Comparison of ENCODE assay signal across 8 cellular contexts in the genomic region with DNA sequence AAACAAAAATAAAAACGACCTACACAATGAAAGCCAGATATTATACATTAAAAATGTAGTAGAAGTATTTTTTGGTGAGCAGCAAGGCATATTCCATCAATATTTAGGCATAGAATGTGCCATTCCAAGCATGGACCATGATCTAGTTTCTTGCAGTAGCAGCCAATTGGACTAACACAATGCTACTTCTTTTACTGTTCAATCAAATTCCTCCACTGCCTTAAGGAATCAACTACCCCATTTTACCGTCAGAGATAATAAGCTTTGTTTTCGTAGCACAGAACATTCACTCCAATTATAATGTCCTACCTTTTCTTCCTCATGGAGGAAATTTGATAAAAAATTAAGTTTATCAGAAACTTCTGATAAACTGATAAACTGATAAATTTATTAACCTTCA. TPM values are rescaled to one million over a fixed set of nuclear protein-coding genes. Genes with fewer than 3 reads are reported as not detected.
A peak's percentile ranks its signal among the peaks of the same experiment; 100 is the strongest.
DNase-seq lines count a peak whose midpoint lies in the region; ATAC-seq and TF ChIP-seq lines count a peak whose summit lies in the region.

No MANE protein-coding gene starts in this region.

- H4K20me1 ChIP-seq in Loucy (ENCODE audit: insufficient read depth, low read length, poor library complexity, severe bottlenecking): peaks cover 55% of the 10 kb centered on the region

- no peak overlapping the region for H3K27ac ChIP-seq in CD4-positive, alpha-beta T cell (ENCODE audit: low read depth, low read length)
- peak overlapping the region; percentile 39 to 100 for H3K27ac ChIP-seq in coronary artery

- TF ChIP-seq CTCF in CD4-positive, alpha-beta T cell (IDR thresholded peaks at IDR 0.05): no peak
- TF ChIP-seq CTCF in Loucy (conservative IDR thresholded peaks at IDR 0.05; ENCODE audit: low read length) (no peak), coronary artery (IDR thresholded peaks at IDR 0.05) (no peak)

- intact Hi-C loops in CD4-positive, alpha-beta T cell (cut with DNase I, micrococcal nuclease): loop anchor here in 1 of 2 experiments (5.0 kb wide), 3 partner anchors 69 to 169 kb away; a partner anchor contains a TSS

- H3K4me3 Mint-ChIP-seq in CD4-positive, alpha-beta T cell: peak overlapping the region; percentile 100
- H3K4me3 Mint-ChIP-seq in natural killer cell treated with Interleukin-12 subunit alpha and Interleukin-12 subunit beta and Interleukin-15 and Interleukin-18, amount 100 ng/mL, for 72 hours: peak overlapping the region; percentile 100

- no peaks in the 10 kb centered on the region for H3K27me3 ChIP-seq in CD4-positive, alpha-beta T cell (ENCODE audit: control insufficient read depth, insufficient read depth, low read length)
- no peaks in the 10 kb centered on the region for H3K27me3 ChIP-seq in Loucy (ENCODE audit: insufficient read depth, low read length, poor library complexity, severe bottlenecking)

- peaks cover 76% of the 10 kb centered on the region for H3K79me2 ChIP-seq in Loucy (ENCODE audit: insufficient read depth, low read length)

- DNase-seq in CD4-positive, alpha-beta T cell: no peak
- DNase-seq in coronary artery (ENCODE audit: low spot score): no peak
- DNase-seq in natural killer cell treated with Interleukin-12 subunit alpha and Interleukin-12 subunit beta and Interleukin-15 and Interleukin-18, amount 100 ng/mL, for 72 hours (ENCODE audit: low spot score): no peak
- DNase-seq in T-helper 9 cell: no peak
- no peak for DNase-seq in SK-N-DZ (ENCODE audit: low spot score)

- H3K4me3 ChIP-seq in Loucy (ENCODE audit: low read length, poor library complexity, severe bottlenecking) (peak overlapping the region; percentile 81), coronary artery (peak overlapping the region; percentile 100)

- ATAC-seq in CD4-positive, alpha-beta T cell (ENCODE audit: poor library complexity): no peak
- ATAC-seq in natural killer cell treated with Interleukin-12 subunit alpha and Interleukin-12 subunit beta and Interleukin-15 and Interleukin-18, amount 100 ng/mL, for 72 hours: no peak
- ATAC-seq in GM18498 (IDR thresholded peaks at IDR 0.05; ENCODE audit: unreplicated experiment): no peak
- no peak for ATAC-seq in HG03095 (IDR thresholded peaks at IDR 0.05; ENCODE audit: unreplicated experiment)

- H3K9me2 ChIP-seq in Loucy (replicated peaks; ENCODE audit: low read depth, low read length): no peaks in the 10 kb centered on the region

- peaks cover 51% of the 10 kb centered on the region for H3K4me1 Mint-ChIP-seq in CD4-positive, alpha-beta T cell (ENCODE audit: low read depth)
- H3K4me1 Mint-ChIP-seq in natural killer cell treated with Interleukin-12 subunit alpha and Interleukin-12 subunit beta and Interleukin-15 and Interleukin-18, amount 100 ng/mL, for 72 hours (ENCODE audit: low read depth in 2 of 2): peaks cover 22 to 33% of the 10 kb centered on the region in 2 donors

- H3K4me2 ChIP-seq in Loucy (ENCODE audit: low read depth, low read length, poor library complexity, severe bottlenecking): peak overlapping the region; percentile 93

- peak overlapping the region; percentile 91 for H3K9ac ChIP-seq in Loucy (ENCODE audit: low read depth, low read length, poor library complexity, severe bottlenecking)

- H3K27ac Mint-ChIP-seq in CD4-positive, alpha-beta T cell: peak overlapping the region; percentile 99
- H3K27ac Mint-ChIP-seq in natural killer cell treated with Interleukin-12 subunit alpha and Interleukin-12 subunit beta and Interleukin-15 and Interleukin-18, amount 100 ng/mL, for 72 hours: peak overlapping the region; percentile 94 to 96

- no peaks in the 10 kb centered on the region for H3K9me3 Mint-ChIP-seq in CD4-positive, alpha-beta T cell
- no peaks in the 10 kb centered on the region for H3K9me3 Mint-ChIP-seq in natural killer cell treated with Interleukin-12 subunit alpha and Interleukin-12 subunit beta and Interleukin-15 and Interleukin-18, amount 100 ng/mL, for 72 hours

- H3K27me3 Mint-ChIP-seq in CD4-positive, alpha-beta T cell: no peaks in the 10 kb centered on the region
- no peaks in the 10 kb centered on the region for H3K27me3 Mint-ChIP-seq in natural killer cell treated with Interleukin-12 subunit alpha and Interleukin-12 subunit beta and Interleukin-15 and Interleukin-18, amount 100 ng/mL, for 72 hours

- no peaks in the 10 kb centered on the region for H3K36me3 ChIP-seq in Loucy (ENCODE audit: insufficient read depth, low read length)

- H2AFZ ChIP-seq in Loucy (ENCODE audit: low read length): no peak overlapping the region

- no peaks in the 10 kb centered on the region for H3F3A ChIP-seq in Loucy (ENCODE audit: low read depth)

- H3K36me3 Mint-ChIP-seq in CD4-positive, alpha-beta T cell (ENCODE audit: low read depth): peaks cover 18% of the 10 kb centered on the region
- H3K36me3 Mint-ChIP-seq in natural killer cell treated with Interleukin-12 subunit alpha and Interleukin-12 subunit beta and Interleukin-15 and Interleukin-18, amount 100 ng/mL, for 72 hours: peaks cover 4% of the 10 kb centered on the region

- POLR2A ChIA-PET in CD4-positive, alpha-beta T cell (lab: Charles Lee): interaction anchor here (1.0 to 4.3 kb wide), 4 partner anchors 31 to 1673 kb away, joined by 3 to 66 read pairs (median 10); a partner anchor contains a TSS

- no peaks in the 10 kb centered on the region for H3K9me3 ChIP-seq in CD4-positive, alpha-beta T cell (ENCODE audit: control insufficient read depth, low read length)
- no peaks in the 10 kb centered on the region for H3K9me3 ChIP-seq in Loucy (ENCODE audit: insufficient read depth, low read depth, low read length)

- CTCF ChIA-PET in CD4-positive, alpha-beta T cell (lab: Charles Lee): no interaction called here

- peaks cover 29% of the 10 kb centered on the region for H3K4me1 ChIP-seq in Loucy (ENCODE audit: insufficient read depth, low read length, poor library complexity, severe bottlenecking)

RNA-seq across cellular contexts. Expression of a gene that starts 1.3 kb away (rescaled TPM):
- 10 to 100 TPM; 36.1 to 39.6 TPM for total RNA-seq in CD4-positive, alpha-beta T cell
- total RNA-seq in natural killer cell treated with Interleukin-12 subunit alpha and Interleukin-12 subunit beta and Interleukin-15 and Interleukin-18, amount 100 ng/mL, for 72 hours: 10 to 100 TPM; 37.4 to 41.4 TPM
- 12.3 and 16.7 TPM in 2 replicates for polyA plus RNA-seq in SK-N-DZ (2014; cell fraction: cytosol; rRNA removed)
- polyA plus RNA-seq in SK-N-DZ (2014; cell fraction: nucleus; rRNA removed): 10.3 and 10.4 TPM in 2 replicates

RNA-seq across cellular contexts. Expression of a gene that starts 29.7 kb away (rescaled TPM):
- total RNA-seq in CD4-positive, alpha-beta T cell: 10 to 100 TPM; 14.2 to 14.5 TPM
- 10 to 100 TPM; 53.3 to 73.2 TPM for total RNA-seq in natural killer cell treated with Interleukin-12 subunit alpha and Interleukin-12 subunit beta and Interleukin-15 and Interleukin-18, amount 100 ng/mL, for 72 hours
- 66.3 and 111 TPM in 2 replicates for polyA plus RNA-seq in SK-N-DZ (2014; cell fraction: cytosol; rRNA removed)
- 47.2 and 57.9 TPM in 2 replicates for polyA plus RNA-seq in SK-N-DZ (2014; cell fraction: nucleus; rRNA removed)

RNA-seq across cellular contexts. Expression of a gene that starts 33.0 kb away (rescaled TPM):
- 10 to 100 TPM; 14.4 to 15.7 TPM for total RNA-seq in CD4-positive, alpha-beta T cell
- 10 to 100 TPM; 67.9 to 68.5 TPM for total RNA-seq in natural killer cell treated with Interleukin-12 subunit alpha and Interleukin-12 subunit beta and Interleukin-15 and Interleukin-18, amount 100 ng/mL, for 72 hours
- polyA plus RNA-seq in SK-N-DZ (2014; cell fraction: cytosol; rRNA removed): 148 and 164 TPM in 2 replicates
- polyA plus RNA-seq in SK-N-DZ (2014; cell fraction: nucleus; rRNA removed): 82.9 and 95.5 TPM in 2 replicates

Comparison
In these comparisons a context has a peak if more than half of its experiments do, and no peak if none do; other contexts are left out.
1. RNA of a gene that starts 33.0 kb away (total RNA-seq): 67.9 to 68.5 TPM in natural killer cell treated with Interleukin-12 subunit alpha and Interleukin-12 subunit beta and Interleukin-15 and Interleukin-18, amount 100 ng/mL, for 72 hours; 14.4 to 15.7 TPM in CD4-positive, alpha-beta T cell; every median in the first group is over 4 times any median in the second.